Comparison of ENCODE assay signal across 8 cellular contexts in genomic region chr14:96039633-96040311, GRCh38. TPM values are rescaled to one million over a fixed set of nuclear protein-coding genes. Genes with fewer than 3 reads are reported as not detected.
DNase-seq lines count a peak whose midpoint lies in the region; ATAC-seq, FAIRE-seq and TF ChIP-seq lines count a peak whose summit lies in the region.

No MANE protein-coding gene starts in this region.

- peak overlapping the region in 1 of 2 donors; percentile 56 for H3K9ac ChIP-seq in kidney (ENCODE audit: low read length in 2 of 2)

- no peak for ATAC-seq in stimulated activated effector memory CD8-positive, alpha-beta T cell treated with anti-CD3 and anti-CD28 coated beads, Interleukin-12 subunit alpha, Interleukin-12 subunit beta, amount 100 ng/mL, for 72 hours
- ATAC-seq in HG02623 (IDR thresholded peaks at IDR 0.05; ENCODE audit: unreplicated experiment) = no peak

- H3K36me3 Mint-ChIP-seq in T-helper 1 cell treated with Interleukin-12 subunit alpha and Interleukin-12 subunit beta and Interleukin-4 antibody, amounts not matched to agents 30 μg/mL and 1 μg/mL, for 36 hours (ENCODE audit: low read depth) = no peaks in the 10 kb centered on the region
- no peaks in the 10 kb centered on the region for H3K36me3 Mint-ChIP-seq in stimulated activated effector memory CD8-positive, alpha-beta T cell treated with anti-CD3 and anti-CD28 coated beads, Interleukin-12 subunit alpha, Interleukin-12 subunit beta, amount 100 ng/mL, for 72 hours

- H3K36me3 ChIP-seq in bronchial epithelial cell (ENCODE audit: control insufficient read depth, insufficient read depth, low read length) (no peaks in the 10 kb centered on the region), kidney (ENCODE audit: control insufficient read depth in 1 of 2, insufficient read depth in 2 of 2, low read length in 2 of 2) (no peaks in the 10 kb centered on the region)

- intact Hi-C loops in kidney (cut with DNase I) = no loop called here

- H3K27me3 Mint-ChIP-seq in T-helper 1 cell treated with Interleukin-12 subunit alpha and Interleukin-12 subunit beta and Interleukin-4 antibody, amounts not matched to agents 30 μg/mL and 1 μg/mL, for 36 hours (ENCODE audit: low read depth) = peaks cover 51% of the 10 kb centered on the region

- FAIRE-seq in bronchial epithelial cell (lab: Jason Lieb, UNC) (no peak), kidney (lab: Jason Lieb, UNC) (no peak)

- DNase-seq in T-helper 1 cell = no peak
- DNase-seq in NCI-H69 (lab: John Stamatoyannopoulos, UW) = peak; percentile 75
- DNase-seq in bronchial epithelial cell (ENCODE audit: low read depth) = no peak
- DNase-seq in kidney = no peak
- DNase-seq in stimulated activated effector memory CD8-positive, alpha-beta T cell treated with anti-CD3 and anti-CD28 coated beads, Interleukin-12 subunit alpha, Interleukin-12 subunit beta, amount 100 ng/mL, for 72 hours (ENCODE audit: low spot score in 2 of 2) = no peak
- no peak for DNase-seq in NCI-H2081 treated with DMSO at 0.1 percent for 48 hours (lab: John Stamatoyannopoulos, UW)

- peaks cover 0 to 6% of the 10 kb centered on the region in 2 donors for H3K4me1 ChIP-seq in kidney (ENCODE audit: control insufficient read depth in 1 of 2, insufficient read depth in 1 of 2, low read depth in 1 of 2, low read length in 2 of 2)

- peaks cover 9% of the 10 kb centered on the region for H3K27me3 ChIP-seq in bronchial epithelial cell (ENCODE audit: control insufficient read depth, insufficient read depth, low read length)

- no peak overlapping the region for H3K27ac Mint-ChIP-seq in T-helper 1 cell treated with Interleukin-12 subunit alpha and Interleukin-12 subunit beta and Interleukin-4 antibody, amounts not matched to agents 30 μg/mL and 1 μg/mL, for 36 hours
- H3K27ac Mint-ChIP-seq in stimulated activated effector memory CD8-positive, alpha-beta T cell treated with anti-CD3 and anti-CD28 coated beads, Interleukin-12 subunit alpha, Interleukin-12 subunit beta, amount 100 ng/mL, for 72 hours = no peak overlapping the region

- H3K4me3 Mint-ChIP-seq in T-helper 1 cell treated with Interleukin-12 subunit alpha and Interleukin-12 subunit beta and Interleukin-4 antibody, amounts not matched to agents 30 μg/mL and 1 μg/mL, for 36 hours = peak overlapping the region; percentile 65
- peak overlapping the region; percentile 61 for H3K4me3 Mint-ChIP-seq in stimulated activated effector memory CD8-positive, alpha-beta T cell treated with anti-CD3 and anti-CD28 coated beads, Interleukin-12 subunit alpha, Interleukin-12 subunit beta, amount 100 ng/mL, for 72 hours

- H3K4me3 ChIP-seq in bronchial epithelial cell (ENCODE audit: low read depth, low read length) (peak overlapping the region; percentile 49), kidney (ENCODE audit: low read length in 2 of 2) (peak overlapping the region; percentile 35 to 54)

- peaks cover 4% of the 10 kb centered on the region for H3K4me1 Mint-ChIP-seq in T-helper 1 cell treated with Interleukin-12 subunit alpha and Interleukin-12 subunit beta and Interleukin-4 antibody, amounts not matched to agents 30 μg/mL and 1 μg/mL, for 36 hours (ENCODE audit: low read depth)
- H3K4me1 Mint-ChIP-seq in stimulated activated effector memory CD8-positive, alpha-beta T cell treated with anti-CD3 and anti-CD28 coated beads, Interleukin-12 subunit alpha, Interleukin-12 subunit beta, amount 100 ng/mL, for 72 hours = peaks cover 16% of the 10 kb centered on the region

- no peaks in the 10 kb centered on the region for H3K9me3 ChIP-seq in kidney (ENCODE audit: control insufficient read depth in 1 of 2, low read length in 2 of 2)

- H3K27ac ChIP-seq in kidney (ENCODE audit: low read depth in 2 of 2, low read length in 2 of 2) = no peak overlapping the region

- peak; percentile 8 for TF ChIP-seq CTCF in bronchial epithelial cell (IDR thresholded peaks at IDR 0.05; ENCODE audit: insufficient read depth, low read length, severe bottlenecking)
- TF ChIP-seq CTCF in kidney (IDR thresholded peaks at IDR 0.05; ENCODE audit: borderline replicate concordance, extremely low read depth, insufficient read depth) = no peak

- no peaks in the 10 kb centered on the region for H3K9me3 Mint-ChIP-seq in T-helper 1 cell treated with Interleukin-12 subunit alpha and Interleukin-12 subunit beta and Interleukin-4 antibody, amounts not matched to agents 30 μg/mL and 1 μg/mL, for 36 hours
- no peaks in the 10 kb centered on the region for H3K9me3 Mint-ChIP-seq in stimulated activated effector memory CD8-positive, alpha-beta T cell treated with anti-CD3 and anti-CD28 coated beads, Interleukin-12 subunit alpha, Interleukin-12 subunit beta, amount 100 ng/mL, for 72 hours

RNA-seq across cellular contexts. Expression of gene C14orf132, which starts 0.6 kb away (rescaled TPM):
- total RNA-seq in bronchial epithelial cell (0.64 and 1.1 TPM in 2 replicates), kidney (17.5 TPM)
- 6.0 TPM for polyA plus RNA-seq in kidney (ENCODE audit: insufficient read depth, low read depth, low replicate concordance)
